In the genomic region with DNA sequence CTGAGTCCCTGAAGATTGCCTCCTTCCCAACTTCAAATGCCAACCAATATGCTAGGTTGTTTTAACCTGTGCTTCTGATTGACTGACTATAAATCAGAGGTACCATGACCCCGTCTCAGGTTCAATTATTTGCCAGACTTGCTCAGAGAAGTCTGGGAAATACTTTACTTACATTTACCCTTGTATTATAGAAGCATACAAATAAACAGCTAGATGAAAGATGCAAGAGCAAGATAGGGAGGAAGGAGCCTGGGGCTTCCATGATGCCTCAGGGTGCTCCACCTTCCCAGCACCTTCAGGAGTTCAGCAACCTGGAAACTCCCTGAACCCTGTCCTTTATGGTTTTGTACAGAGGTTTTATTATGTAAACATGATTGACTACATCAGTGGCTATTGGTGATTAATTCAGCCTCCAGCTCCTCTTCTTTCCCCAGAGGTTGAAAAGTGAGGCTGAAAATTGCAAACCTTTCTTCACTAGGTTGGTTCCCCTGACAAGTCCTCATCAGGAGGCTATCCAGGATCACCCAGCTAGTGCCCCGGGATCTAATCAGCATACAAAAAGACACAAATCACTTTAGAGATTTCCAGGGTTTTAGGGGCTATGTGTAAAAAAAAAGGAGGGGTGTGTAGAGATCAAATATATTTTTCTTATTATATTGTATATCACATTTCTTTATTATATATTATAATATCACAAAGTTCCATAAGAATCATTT, we compare ENCODE assay signal across 27 cellular contexts.
"Had no signal": no experiment of that assay in that cellular context is flagged by ENCODE, and none has a peak within 500 bp of the region (broad histone marks: within the 10 kb centered on the region; RNA-seq: fewer than 3 reads in every experiment).

No MANE protein-coding gene starts in this region.

- H3K4me3 Mint-ChIP-seq: effector memory CD8-positive, alpha-beta T cell; natural killer cell; neural crest cell; stimulated activated effector memory CD8-positive, alpha-beta T cell treated with anti-CD3 and anti-CD28 coated beads, Interleukin-12 subunit alpha, Interleukin-12 subunit beta, amount 100 ng/mL, for 72 hours; type B pancreatic cell had no signal

- H3K27me3 ChIP-seq: esophagus squamous epithelium, heart right ventricle, sigmoid colon, testis, tibial artery had no signal

- H3K79me2 ChIP-seq: parathyroid adenoma had no signal

- DNase-seq: cortex of kidney; effector memory CD8-positive, alpha-beta T cell; erythroblast; esophagus squamous epithelium; foreskin melanocyte; glutamatergic neuron; heart right ventricle; hippocampal formation; left ventricle myocardium superior; lower lobe of right lung; natural killer cell; right cardiac atrium; sigmoid colon; stimulated activated CD4-positive, alpha-beta T cell treated with anti-CD3 and anti-CD28 coated beads, Interleukin-2, amount 100 ng/mL, for 24 hours; stimulated activated CD4-positive, alpha-beta T cell treated with anti-CD3 and anti-CD28 coated beads, Interleukin-4, amount 100 ng/mL, for 24 hours; stimulated activated naive CD8-positive, alpha-beta T cell treated with anti-CD3 and anti-CD28 coated beads, Interleukin-15, Interleukin-2, amounts not matched to agents 100 U/mL and 50 U/mL, for 24 hours; substantia nigra; testis; tibial artery had no signal

- H3K9me3 ChIP-seq: esophagus squamous epithelium, lower lobe of right lung, sigmoid colon, testis, tibial artery had no signal

- H3K4me1 Mint-ChIP-seq: natural killer cell; stimulated activated effector memory CD8-positive, alpha-beta T cell treated with anti-CD3 and anti-CD28 coated beads, Interleukin-12 subunit alpha, Interleukin-12 subunit beta, amount 100 ng/mL, for 72 hours had no signal

- H3K4me1 ChIP-seq: esophagus squamous epithelium, heart right ventricle, lower lobe of right lung, parathyroid adenoma, sigmoid colon, testis, tibial artery had no signal

- H3K27ac ChIP-seq: esophagus squamous epithelium, heart right ventricle, lower lobe of right lung, parathyroid adenoma, sigmoid colon, testis, tibial artery had no signal

- FAIRE-seq: endometrium, keratinocyte, urothelium cell line had no signal

- H3K4me3 ChIP-seq: esophagus squamous epithelium, heart right ventricle, lower lobe of right lung, sigmoid colon, testis, tibial artery had no signal

- H3K36me3 ChIP-seq: esophagus squamous epithelium, heart right ventricle, lower lobe of right lung, sigmoid colon, tibial artery had no signal

- ATAC-seq: effector memory CD8-positive, alpha-beta T cell; heart right ventricle; left ventricle myocardium superior; lower lobe of right lung; natural killer cell; right cardiac atrium; stimulated activated effector memory CD8-positive, alpha-beta T cell treated with anti-CD3 and anti-CD28 coated beads, Interleukin-12 subunit alpha, Interleukin-12 subunit beta, amount 100 ng/mL, for 72 hours; stimulated activated naive CD8-positive, alpha-beta T cell treated with anti-CD3 and anti-CD28 coated beads, Interleukin-15, Interleukin-2, amounts not matched to agents 100 U/mL and 50 U/mL, for 24 hours had no signal

- H3K27ac Mint-ChIP-seq: effector memory CD8-positive, alpha-beta T cell; natural killer cell; progenitor cell of endocrine pancreas; stimulated activated effector memory CD8-positive, alpha-beta T cell treated with anti-CD3 and anti-CD28 coated beads, Interleukin-12 subunit alpha, Interleukin-12 subunit beta, amount 100 ng/mL, for 72 hours; type B pancreatic cell had no signal

- H3K27me3 Mint-ChIP-seq: progenitor cell of endocrine pancreas, type B pancreatic cell had no signal

- H3K9ac ChIP-seq: parathyroid adenoma had no signal

- H2AFZ ChIP-seq: parathyroid adenoma had no signal

- H3K36me3 Mint-ChIP-seq: natural killer cell; stimulated activated effector memory CD8-positive, alpha-beta T cell treated with anti-CD3 and anti-CD28 coated beads, Interleukin-12 subunit alpha, Interleukin-12 subunit beta, amount 100 ng/mL, for 72 hours; type B pancreatic cell had no signal

- H3K9me3 Mint-ChIP-seq: effector memory CD8-positive, alpha-beta T cell; natural killer cell; stimulated activated effector memory CD8-positive, alpha-beta T cell treated with anti-CD3 and anti-CD28 coated beads, Interleukin-12 subunit alpha, Interleukin-12 subunit beta, amount 100 ng/mL, for 72 hours; type B pancreatic cell had no signal
